Comparison of ENCODE assay signal across 14 cellular contexts in genomic region chr12:128381961-128382360, GRCh38.
"Had no signal": no experiment of that assay in that cellular context is flagged by ENCODE, and none has a peak within 500 bp of the region (broad histone marks: within the 10 kb centered on the region; RNA-seq: fewer than 3 reads in every experiment).

No MANE protein-coding gene starts in this region.

- H3K27ac ChIP-seq: breast epithelium, right atrium auricular region, VCaP had no signal

- H3K4me1 ChIP-seq: breast epithelium, right atrium auricular region had no signal

- H3K9me3 ChIP-seq: breast epithelium, right atrium auricular region had no signal

- H3K27me3 ChIP-seq: right atrium auricular region had no signal

- ATAC-seq: activated CD4-positive, alpha-beta T cell treated with anti-CD3 and anti-CD28 coated beads for 36 hours; natural killer cell; stimulated activated memory B cell treated with anti-CD40 and anti-IgM and Interleukin-4, amounts not matched to agents 10 μg/mL and 1 μg/mL and 100 μg/mL, for 72 hours had no signal

- H3K4me3 ChIP-seq: lung, right atrium auricular region had no signal

- H3K36me3 ChIP-seq: breast epithelium, right atrium auricular region had no signal

- DNase-seq: activated CD4-positive, alpha-beta memory T cell treated with anti-CD3 and anti-CD28 coated beads, Interleukin-2, amount 10 ng/mL, durations not matched to agents 7 days and 5 days; activated CD4-positive, alpha-beta T cell treated with anti-CD3 and anti-CD28 coated beads for 36 hours; activated gamma-delta T cell; activated T-cell treated with anti-CD3 and anti-CD28 coated beads, Interleukin-2, amount 50 U/mL, for 48 hours; foreskin melanocyte; natural killer cell; small intestine; T-helper 9 cell; trophoblast cell had no signal
